9 cellular contexts compared by ENCODE assay signal in the genomic region with DNA sequence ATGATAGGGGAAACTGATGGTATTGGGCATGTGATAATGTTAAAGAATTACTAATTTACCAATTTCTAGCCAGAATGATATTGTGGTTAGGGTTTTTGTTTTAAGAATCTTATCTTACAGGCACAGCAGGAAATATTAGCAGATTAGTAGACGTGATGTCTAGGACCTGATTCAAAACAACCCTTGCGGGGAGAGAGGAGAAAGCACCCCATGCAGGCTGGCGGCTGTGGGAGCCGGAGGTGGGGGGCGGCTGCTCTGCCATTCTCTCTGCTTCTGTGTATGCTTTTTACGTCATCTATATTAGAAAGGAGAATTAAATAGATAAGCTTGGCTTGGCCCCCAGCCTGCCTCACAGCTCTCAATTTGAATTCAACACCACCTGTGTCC. TPM values are rescaled to one million over a fixed set of nuclear protein-coding genes. Genes with fewer than 3 reads are reported as not detected.
DNase-seq lines count a peak whose midpoint lies in the region; ATAC-seq and TF ChIP-seq lines count a peak whose summit lies in the region.
"Had no signal": no experiment of that assay in that cellular context is flagged by ENCODE, and none has a peak within 500 bp of the region (broad histone marks: within the 10 kb centered on the region; RNA-seq: fewer than 3 reads in every experiment).

No MANE protein-coding gene starts in this region.

- H3K27me3 ChIP-seq in RWPE2 (ENCODE audit: insufficient read depth, poor library complexity, severe bottlenecking) (no peaks in the 10 kb centered on the region), dorsolateral prefrontal cortex (no peaks in the 10 kb centered on the region), prostate gland (replicated peaks; ENCODE audit: insufficient read depth) (no peaks in the 10 kb centered on the region)

- TF ChIP-seq POLR2A in prostate gland (IDR thresholded peaks at IDR 0.05) = no peak
- TF ChIP-seq POLR2A in lower leg skin (IDR thresholded peaks at IDR 0.05) = no peak

- peak; percentile 69 for DNase-seq in CMK (ENCODE audit: low read depth)
- DNase-seq in RWPE2 (ENCODE audit: low spot score) = no peak
- no peak for DNase-seq in dorsolateral prefrontal cortex
- no peak for DNase-seq in prostate gland (ENCODE audit: low spot score)
- DNase-seq in activated gamma-delta T cell treated with Interleukin-2 at 50 U/mL for 16 hours = no peak
- DNase-seq in lower leg skin (ENCODE audit: low spot score in 2 of 2) = no peak
- DNase-seq: GDM1, Karpas-422 had no signal

- H3K9me3 ChIP-seq in RWPE2 (ENCODE audit: severe bottlenecking) (no peaks in the 10 kb centered on the region), prostate gland (no peaks in the 10 kb centered on the region)

- intact Hi-C loops in dorsolateral prefrontal cortex (cut with DNase I) (no loop called here), prostate gland (cut with DNase I) (no loop called here), lower leg skin (cut with DNase I; ENCODE audit: low total_unique reads) (no loop called here)

- H3K4me3 ChIP-seq in RWPE2 (ENCODE audit: severe bottlenecking) (no peak overlapping the region), dorsolateral prefrontal cortex (peak overlapping the region in 2 of 59 donors; percentile 6 to 7), prostate gland (no peak overlapping the region), lower leg skin (ENCODE audit: low read depth, poor library complexity, severe bottlenecking) (no peak overlapping the region)

- H3K4me1 ChIP-seq in RWPE2 (ENCODE audit: insufficient read depth, poor library complexity, severe bottlenecking) (peaks cover 41% of the 10 kb centered on the region), prostate gland (replicated peaks) (peaks cover 69% of the 10 kb centered on the region)

- WGBS in prostate gland = 29% methylated on average over 6 of the region's 6 CpGs
- 39 to 40% methylated on average over 6 of the region's 6 CpGs for WGBS in lower leg skin, 2 donors

- H3K36me3 ChIP-seq in RWPE2 (ENCODE audit: low read depth) (no peaks in the 10 kb centered on the region; the same call in 1 of the 2 replicates), prostate gland (no peaks in the 10 kb centered on the region)

- TF ChIP-seq CTCF in RWPE2 (IDR thresholded peaks at IDR 0.05; ENCODE audit: poor library complexity, severe bottlenecking) (no peak), dorsolateral prefrontal cortex (IDR thresholded peaks at IDR 0.05 in 54 of 56, conservative IDR thresholded peaks at IDR 0.05 in 2 of 56; ENCODE audit: low read depth in 1 of 56, partially characterized antibody in 56 of 56) (no peak), prostate gland (IDR thresholded peaks at IDR 0.05) (no peak), lower leg skin (IDR thresholded peaks at IDR 0.05) (no peak)

- ATAC-seq in RWPE2 (ENCODE audit: low read depth) = no peak
- no peak for ATAC-seq in HG03039 (IDR thresholded peaks at IDR 0.05; ENCODE audit: unreplicated experiment)

- peak overlapping the region; percentile 63 for H3K27ac ChIP-seq in RWPE2 (ENCODE audit: poor library complexity, severe bottlenecking)
- H3K27ac ChIP-seq in dorsolateral prefrontal cortex = peak overlapping the region in 43 of 59 donors; percentile 24 to 94 (median 63)
- H3K27ac ChIP-seq in prostate gland = peak overlapping the region; percentile 69 to 75

RNA-seq across cellular contexts. Expression of a gene that starts 41.5 kb away (rescaled TPM):
- total RNA-seq in dorsolateral prefrontal cortex (100 to 1,000 TPM in 56 of 120 experiments, 10 to 100 TPM in 64; 67.9 to 201 (median 99.1) TPM), prostate gland (10 to 100 TPM; 39.9 to 41.4 TPM), lower leg skin (10 to 100 TPM; 16.9 to 25.8 (median 24.3) TPM)
